Comparison of ENCODE assay signal across 27 cellular contexts in genomic region chr12:58907326-58907855, GRCh38. TPM values are rescaled to one million over a fixed set of nuclear protein-coding genes. Genes with fewer than 3 reads are reported as not detected.
A peak's percentile ranks its signal among the peaks of the same experiment; 100 is the strongest.
DNase-seq lines count a peak whose midpoint lies in the region; ATAC-seq and TF ChIP-seq lines count a peak whose summit lies in the region.
"Had no signal": no experiment of that assay in that cellular context is flagged by ENCODE, and none has a peak within 500 bp of the region (broad histone marks: within the 10 kb centered on the region; RNA-seq: fewer than 3 reads in every experiment).

No MANE protein-coding gene starts in this region.

- H3K4me1 ChIP-seq in HEK293 (ENCODE audit: control insufficient read depth, insufficient read depth, low read length) (peaks cover under 1% of the 10 kb centered on the region; the same call in 1 of the 2 replicates), SJCRH30 (peaks cover 21% of the 10 kb centered on the region), gastroesophageal sphincter (peaks cover 3 to 74% (median 7%) of the 10 kb centered on the region in 3 donors), adrenal gland (replicated peaks in 1 of 2) (peaks cover 0 to 9% of the 10 kb centered on the region in 2 donors)
- H3K4me1 ChIP-seq: BLaER1, right atrium auricular region had no signal

- intact Hi-C loops in adrenal gland (cut with DNase I) = no loop called here

- 0 out of 2 replicates have a peak overlapping the region, but pooled peaks have one; percentile 7 for H3K27ac ChIP-seq in HEK293 (ENCODE audit: extremely low read depth, low read depth, low read length)
- H3K27ac ChIP-seq in SJCRH30 = peak overlapping the region; percentile 49
- H3K27ac ChIP-seq in epithelial cell of prostate = peak overlapping the region; percentile 86
- no peak overlapping the region for H3K27ac ChIP-seq in gastroesophageal sphincter
- no peak overlapping the region for H3K27ac ChIP-seq in adrenal gland
- H3K27ac ChIP-seq: BLaER1, ovary, Peyer's patch, right atrium auricular region had no signal

- H3K27me3 ChIP-seq in SJCRH30 = no peaks in the 10 kb centered on the region
- H3K27me3 ChIP-seq in gastroesophageal sphincter = no peaks in the 10 kb centered on the region
- H3K27me3 ChIP-seq in adrenal gland = no peaks in the 10 kb centered on the region
- H3K27me3 ChIP-seq: BLaER1, ovary, Peyer's patch, right atrium auricular region had no signal

- TF ChIP-seq EP300 in gastroesophageal sphincter (IDR thresholded peaks at IDR 0.05) = no peak

- H3K27me3 Mint-ChIP-seq in nephron (ENCODE audit: low read depth) = no peaks in the 10 kb centered on the region
- H3K27me3 Mint-ChIP-seq: activated naive CD8-positive, alpha-beta T cell treated with anti-CD3 and anti-CD28 coated beads, Interleukin-2, amount 10 ng/mL, durations not matched to agents 7 days and 5 days; activated T-helper 17 cell treated with anti-CD3 and anti-CD28 coated beads, Interleukin-2, amount 50 U/mL, for 72 hours; memory B cell had no signal

- TF ChIP-seq CTCF in HEK293 (tag by site-specific recombination; IDR thresholded peaks at IDR 0.05) (no peak), nephron (IDR thresholded peaks at IDR 0.05; ENCODE audit: unreplicated experiment in 3 of 3) (no peak), gastroesophageal sphincter (IDR thresholded peaks at IDR 0.05) (no peak), adrenal gland (IDR thresholded peaks at IDR 0.05) (no peak)

- H3K36me3 Mint-ChIP-seq in nephron (ENCODE audit: low read depth) = peaks cover 94% of the 10 kb centered on the region
- H3K36me3 Mint-ChIP-seq: activated naive CD8-positive, alpha-beta T cell treated with anti-CD3 and anti-CD28 coated beads, Interleukin-2, amount 10 ng/mL, durations not matched to agents 7 days and 5 days; memory B cell had no signal

- H3K9me3 ChIP-seq in HEK293 (ENCODE audit: control insufficient read depth, insufficient read depth, low read depth, low read length) (no peaks in the 10 kb centered on the region), SJCRH30 (replicated peaks) (peaks cover 14% of the 10 kb centered on the region), gastroesophageal sphincter (no peaks in the 10 kb centered on the region), adrenal gland (replicated peaks in 1 of 3) (no peaks in the 10 kb centered on the region)
- H3K9me3 ChIP-seq: BLaER1, ovary, Peyer's patch, right atrium auricular region had no signal

- H3K27ac Mint-ChIP-seq in nephron = peak overlapping the region; percentile 75 to 87 (median 80)
- H3K27ac Mint-ChIP-seq: activated naive CD8-positive, alpha-beta T cell treated with anti-CD3 and anti-CD28 coated beads, Interleukin-2, amount 10 ng/mL, durations not matched to agents 7 days and 5 days; activated T-helper 17 cell treated with anti-CD3 and anti-CD28 coated beads, Interleukin-2, amount 50 U/mL, for 72 hours; memory B cell; T-helper 1 cell treated with Interleukin-12 subunit alpha and Interleukin-12 subunit beta and Interleukin-4 antibody, amounts not matched to agents 30 μg/mL and 1 μg/mL, for 36 hours had no signal

- H3K4me1 Mint-ChIP-seq in nephron = peaks cover 46% of the 10 kb centered on the region
- H3K4me1 Mint-ChIP-seq: activated naive CD8-positive, alpha-beta T cell treated with anti-CD3 and anti-CD28 coated beads, Interleukin-2, amount 10 ng/mL, durations not matched to agents 7 days and 5 days; activated T-helper 17 cell treated with anti-CD3 and anti-CD28 coated beads, Interleukin-2, amount 50 U/mL, for 72 hours; memory B cell had no signal

- POLR2A ChIA-PET in HEK293 (lab: Yijun Ruan, JAX) = no interaction called here

- no peak for ATAC-seq in gastroesophageal sphincter
- no peak for ATAC-seq in GM18861 (IDR thresholded peaks at IDR 0.05; ENCODE audit: unreplicated experiment)
- ATAC-seq: activated T-helper 17 cell treated with anti-CD3 and anti-CD28 coated beads, Interleukin-2, amount 50 U/mL, for 72 hours had no signal

- TF ChIP-seq POLR2A in gastroesophageal sphincter (IDR thresholded peaks at IDR 0.05) = no peak
- TF ChIP-seq POLR2A in adrenal gland (IDR thresholded peaks at IDR 0.05) = no peak

- DNase-seq in SJCRH30 (peak; percentile 85 to 86), epithelial cell of prostate (ENCODE audit: low read depth, low spot score) (no peak), adrenal gland (no peak), nucleus accumbens (lab: John Stamatoyannopoulos, UW) (no peak)
- DNase-seq: activated CD4-positive, alpha-beta T cell treated with anti-CD3 and anti-CD28 coated beads for 48 hours; activated naive CD8-positive, alpha-beta T cell treated with anti-CD3 and anti-CD28 coated beads, Interleukin-2, amount 10 ng/mL, durations not matched to agents 7 days and 5 days; COR-L47; DND-41; glutamatergic neuron; HCEC 1CT; Karpas-422; NCI-H1048; NCI-H2029 treated with DMSO at 0.1 percent for 48 hours; NCI-H510A; NK-92 treated with Interleukin-12 subunit alpha and Interleukin-12 subunit beta, amount 100 ng/mL, for 24 hours; Peyer's patch; stimulated activated CD4-positive, alpha-beta T cell treated with anti-CD3 and anti-CD28 coated beads, Interleukin-15, amount 100 ng/mL, for 24 hours had no signal

- H3K36me3 ChIP-seq in HEK293 (ENCODE audit: control insufficient read depth in 2 of 2, insufficient read depth in 1 of 2, low read length in 2 of 2) = peaks cover 25 to 73% of the 10 kb centered on the region in 2 experiments
- peaks cover 88% of the 10 kb centered on the region for H3K36me3 ChIP-seq in SJCRH30
- H3K36me3 ChIP-seq in gastroesophageal sphincter = peaks cover 0 to 82% of the 10 kb centered on the region in 2 donors
- no peaks in the 10 kb centered on the region for H3K36me3 ChIP-seq in adrenal gland (replicated peaks in 1 of 2)
- H3K36me3 ChIP-seq: BLaER1, ovary had no signal

- H3K4me3 Mint-ChIP-seq in nephron = peak overlapping the region in 2 of 3 experiments; percentile 5 to 21
- H3K4me3 Mint-ChIP-seq: activated naive CD8-positive, alpha-beta T cell treated with anti-CD3 and anti-CD28 coated beads, Interleukin-2, amount 10 ng/mL, durations not matched to agents 7 days and 5 days; activated T-helper 17 cell treated with anti-CD3 and anti-CD28 coated beads, Interleukin-2, amount 50 U/mL, for 72 hours; memory B cell; T-helper 1 cell treated with Interleukin-12 subunit alpha and Interleukin-12 subunit beta and Interleukin-4 antibody, amounts not matched to agents 30 μg/mL and 1 μg/mL, for 36 hours had no signal

- H3K9me3 Mint-ChIP-seq in nephron = peaks cover 6% of the 10 kb centered on the region
- H3K9me3 Mint-ChIP-seq: activated T-helper 17 cell treated with anti-CD3 and anti-CD28 coated beads, Interleukin-2, amount 50 U/mL, for 72 hours; T-helper 1 cell treated with Interleukin-12 subunit alpha and Interleukin-12 subunit beta and Interleukin-4 antibody, amounts not matched to agents 30 μg/mL and 1 μg/mL, for 36 hours had no signal

- CTCF ChIA-PET in HEK293 (lab: Yijun Ruan, JAX) = interaction anchor here (0.7 to 1.1 kb wide), 2 partner anchors 9 to 43 kb away, joined by 3 to 4 read pairs; no protein-coding TSS in a partner anchor

- WGBS in gastroesophageal sphincter (ENCODE audit: low coverage in 1 of 2), 2 donors = 31 to 46% methylated on average over 5 to 6 of the region's 6 CpGs
- 82 to 83% (median 82%) methylated on average over 6 of the region's 6 CpGs for WGBS in adrenal gland, 4 donors

- no peak overlapping the region for H3K4me3 ChIP-seq in HEK293 (ENCODE audit: low read depth, low read length)
- H3K4me3 ChIP-seq in SJCRH30 = no peak overlapping the region
- H3K4me3 ChIP-seq in gastroesophageal sphincter = no peak overlapping the region
- H3K4me3 ChIP-seq in adrenal gland = no peak overlapping the region
- H3K4me3 ChIP-seq: BLaER1, ovary, Peyer's patch, right atrium auricular region had no signal

TF ChIP-seq in HEK293, 187 proteins besides CTCF, POLR2A, EP300 and RAD21 (continues in another document):
- TF ChIP-seq SALL2 (tag by site-specific recombination; IDR thresholded peaks at IDR 0.05; ENCODE audit: borderline replicate concordance) (no peak), ZBTB48 (tag by site-specific recombination; IDR thresholded peaks at IDR 0.05) (no peak), ZNF785 (tag by site-specific recombination; IDR thresholded peaks at IDR 0.05) (no peak), ZIC2 (tag by site-specific recombination; IDR thresholded peaks at IDR 0.05) (no peak), ZNF138 (tag by site-specific recombination; IDR thresholded peaks at IDR 0.05; ENCODE audit: borderline replicate concordance) (no peak), GLI2 (tag by site-specific recombination; IDR thresholded peaks at IDR 0.05; ENCODE audit: borderline replicate concordance, low read depth) (no peak), ZNF513 (tag by site-specific recombination; IDR thresholded peaks at IDR 0.05) (no peak), ZNF274 (IDR thresholded peaks at IDR 0.05; ENCODE audit: low read length) (no peak), ZNF274 (tag by site-specific recombination; IDR thresholded peaks at IDR 0.05; ENCODE audit: borderline replicate concordance) (no peak), ZNF423 (tag by site-specific recombination; IDR thresholded peaks at IDR 0.05) (no peak), ZNF24 (tag by site-specific recombination; IDR thresholded peaks at IDR 0.05) (no peak)

RNA-seq across cellular contexts. Expression of gene LRIG3, which starts 12.9 kb away (rescaled TPM):
- 129 and 150 TPM in 2 replicates for total RNA-seq in SJCRH30 (2014; rRNA removed; shearing (Covaris generic))
- 100 to 1,000 TPM in 2 of 4 donors, 10 to 100 TPM in 2; 52.7 to 170 (median 93.3) TPM for total RNA-seq in gastroesophageal sphincter
- total RNA-seq in adrenal gland = 10 to 100 TPM in 1 of 8 donors, 1 to 10 TPM in 7; 1.8 to 11.8 (median 4.1) TPM
- polyA plus RNA-seq in adrenal gland = 1 to 10 TPM; 1.1 to 2.6 (median 1.8) TPM
- total RNA-seq: activated naive CD8-positive, alpha-beta T cell treated with anti-CD3 and anti-CD28 coated beads, Interleukin-2, amount 10 ng/mL, durations not matched to agents 7 days and 5 days; activated T-helper 17 cell treated with anti-CD3 and anti-CD28 coated beads, Interleukin-2, amount 50 U/mL, for 72 hours had no signal

Comparison
In these comparisons a context has a peak if more than half of its experiments do, and no peak if none do; other contexts are left out.
1. H3K27ac ChIP-seq: peak in HEK293 (single experiment), SJCRH30 (single experiment) and epithelial cell of prostate (single experiment); none in gastroesophageal sphincter (0 of 4) and adrenal gland (0 of 5).
2. DNase-seq: peak in SJCRH30 (2 of 2); none in epithelial cell of prostate (single experiment), adrenal gland (0 of 7) and nucleus accumbens (0 of 56).
3. RNA of gene LRIG3, which starts 12.9 kb away (total RNA-seq): 129 to 150 TPM in SJCRH30 and 52.7 to 170 TPM in gastroesophageal sphincter; 1.8 to 11.8 TPM in adrenal gland; every median in the first group is over 4 times any median in the second.